ENCODE assay signal across 8 cellular contexts in genomic region chr12:51951199-51951842, GRCh38. TPM values are rescaled to one million over a fixed set of nuclear protein-coding genes. Genes with fewer than 3 reads are reported as not detected.
DNase-seq lines count a peak whose midpoint lies in the region; ATAC-seq and TF ChIP-seq lines count a peak whose summit lies in the region.

Gene ACVR1B, plus strand, starts transcription at chr12:51951699. Its CDS starts 45 bp downstream, at chr12:51951744.

- H2AFZ ChIP-seq in smooth muscle cell (ENCODE audit: low read depth), result peak within 1 kb of the TSS; percentile 97

- H3K27ac ChIP-seq in smooth muscle cell (ENCODE audit: low read depth), result no peak within 1 kb of the TSS

- CTCF ChIA-PET in activated B cell treated with CpG ODN at 0.5 μM for 24 hours (lab: Charles Lee), result no interaction called here

- intact Hi-C loops in activated B cell treated with CpG ODN at 0.5 μM for 24 hours (cut with micrococcal nuclease), result loop anchor here (1.0 kb wide), 2 partner anchors 20 to 29 kb away; no protein-coding TSS in a partner anchor

- TF ChIP-seq CTCF in activated B cell treated with CpG ODN at 0.5 μM for 24 hours (IDR thresholded peaks at IDR 0.05) (no peak), cardiac fibroblast (IDR thresholded peaks at IDR 0.05; ENCODE audit: low read depth, low read length) (no peak), smooth muscle cell (IDR thresholded peaks at IDR 0.05; ENCODE audit: borderline replicate concordance, insufficient read depth, poor library complexity, severe bottlenecking) (no peak)

- peaks cover 18% of the 10 kb centered on the region for H3K4me1 Mint-ChIP-seq in activated B cell treated with CpG ODN at 0.5 μM for 24 hours

- peak within 1 kb of the TSS; percentile 82 for H3K9ac ChIP-seq in smooth muscle cell (ENCODE audit: low read depth)

- H3K4me1 ChIP-seq in smooth muscle cell (ENCODE audit: low read depth), result peaks cover 26% of the 10 kb centered on the region

- peaks cover 21% of the 10 kb centered on the region for H4K20me1 ChIP-seq in smooth muscle cell (ENCODE audit: low read depth)

- WGBS in smooth muscle cell (ENCODE audit: low lambda C conversion rate), result 2% methylated on average over 20 of the region's 86 CpGs

- peaks cover 18% of the 10 kb centered on the region for H3F3A ChIP-seq in smooth muscle cell (ENCODE audit: low read depth)

- no peaks in the 10 kb centered on the region for H3K36me3 ChIP-seq in smooth muscle cell (ENCODE audit: low read depth)

- H3K27me3 ChIP-seq in smooth muscle cell (ENCODE audit: low read depth), result no peaks in the 10 kb centered on the region

- H3K9me3 Mint-ChIP-seq in activated B cell treated with CpG ODN at 0.5 μM for 24 hours, result no peaks in the 10 kb centered on the region

- peak within 1 kb of the TSS; percentile 93 for H3K4me3 Mint-ChIP-seq in activated B cell treated with CpG ODN at 0.5 μM for 24 hours

- POLR2A ChIA-PET in activated B cell treated with CpG ODN at 0.5 μM for 24 hours (lab: Charles Lee), result interaction anchor here (1.0 to 1.4 kb wide), 3 partner anchors 12 to 55 kb away, joined by 3 to 10 read pairs (median 4); no protein-coding TSS in a partner anchor

- DNase-seq in NCI-H226, result peak; percentile 85
- peak; percentile 74 for DNase-seq in activated B cell treated with CpG ODN at 0.5 μM for 24 hours
- peak; percentile 87 to 95 for DNase-seq in cardiac fibroblast (ENCODE audit: low read depth in 2 of 2)
- peak; percentile 76 for DNase-seq in inferior parietal cortex (ENCODE audit: extremely low spot score)
- DNase-seq in smooth muscle cell (lab: John Stamatoyannopoulos, UW; ENCODE audit: unreplicated experiment), result peak; percentile 60

- peaks cover 15% of the 10 kb centered on the region for H3K27me3 Mint-ChIP-seq in activated B cell treated with CpG ODN at 0.5 μM for 24 hours

- H3K36me3 Mint-ChIP-seq in activated B cell treated with CpG ODN at 0.5 μM for 24 hours (ENCODE audit: low read depth), result no peaks in the 10 kb centered on the region

- ATAC-seq in GM18858 (IDR thresholded peaks at IDR 0.05; ENCODE audit: unreplicated experiment) (peak; percentile 76), HG03135 (IDR thresholded peaks at IDR 0.05; ENCODE audit: unreplicated experiment) (peak; percentile 78), activated B cell treated with CpG ODN at 0.5 μM for 24 hours (ENCODE audit: low read depth) (peak; percentile 95), HG03097 (IDR thresholded peaks at IDR 0.05; ENCODE audit: low FRiP score, unreplicated experiment) (no peak)

- peak within 1 kb of the TSS; percentile 99 for H3K4me2 ChIP-seq in smooth muscle cell

- no peaks in the 10 kb centered on the region for H3K9me3 ChIP-seq in smooth muscle cell (replicated peaks; ENCODE audit: low read depth)

- H3K4me3 ChIP-seq in cardiac fibroblast (replicated peaks in 1 of 2; ENCODE audit: low read depth in 2 of 2, low read length in 2 of 2) (peak within 1 kb of the TSS; percentile 87 to 88), smooth muscle cell (peak within 1 kb of the TSS; percentile 94)

- H3K79me2 ChIP-seq in smooth muscle cell (ENCODE audit: low read depth), result peaks cover 28% of the 10 kb centered on the region

- H3K27ac Mint-ChIP-seq in activated B cell treated with CpG ODN at 0.5 μM for 24 hours, result peak within 1 kb of the TSS; percentile 68

RNA-seq across cellular contexts. Expression of gene ACVR1B, which starts in this region (rescaled TPM):
- 7.8 and 10.0 TPM in 2 replicates for total RNA-seq in activated B cell treated with CpG ODN at 0.5 μM for 24 hours
- 4.0 and 6.0 TPM in 2 replicates for total RNA-seq in smooth muscle cell
- polyA plus RNA-seq in smooth muscle cell, result 1.9 and 2.8 TPM in 2 replicates
